ENCODE assay signal across 1 cellular context in the genomic region with DNA sequence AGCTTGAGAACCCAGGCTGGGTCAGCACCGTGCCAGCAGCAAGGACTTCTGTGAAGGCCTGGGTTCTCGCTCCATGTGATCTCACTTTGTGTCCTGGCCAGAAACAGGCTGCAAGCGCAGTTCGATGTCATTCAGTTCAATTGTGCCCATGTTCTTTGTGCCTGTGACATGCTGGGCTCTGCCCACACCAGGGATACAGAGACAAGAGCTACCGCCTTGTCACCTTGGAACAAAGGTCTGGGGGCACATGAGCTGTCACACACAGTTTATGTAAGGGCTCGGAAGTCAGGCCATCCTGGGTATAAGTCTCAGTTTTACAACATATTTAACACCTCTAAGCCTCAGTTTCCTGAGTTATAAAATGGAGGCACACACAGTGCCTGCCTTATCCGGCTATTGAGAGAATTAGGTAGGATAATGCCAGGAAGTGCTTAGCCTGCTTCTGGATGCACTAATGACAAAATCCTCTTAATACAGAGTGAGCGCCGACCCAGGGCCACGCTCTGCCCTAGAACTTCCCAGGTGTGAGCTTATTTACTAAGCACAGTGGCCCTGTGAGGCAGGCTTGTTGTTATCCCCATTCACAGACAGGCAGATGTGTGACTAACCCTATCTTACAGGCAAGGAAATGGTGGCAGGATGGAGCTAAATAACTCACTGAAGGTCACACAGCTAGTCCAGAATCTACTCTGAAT.
TF ChIP-seq lines count a peak whose summit lies in the region.

No MANE protein-coding gene starts in this region.

TF ChIP-seq in HepG2, 621 proteins besides CTCF, POLR2A, EP300 and RAD21:
- TF ChIP-seq TCF7 (IDR thresholded peaks at IDR 0.05; ENCODE audit: low read depth) (no peak), FOXP1 (IDR thresholded peaks at IDR 0.05) (no peak), FOXP1 (CRISPR knock-in tag; IDR thresholded peaks at IDR 0.05) (no peak), ZSCAN20 (CRISPR knock-in tag; IDR thresholded peaks at IDR 0.05; ENCODE audit: borderline replicate concordance) (no peak)
TF ChIP-seq in HepG2: peak in this region for 0.
